11 cellular contexts compared by ENCODE assay signal in genomic region chr2:109214651-109215371, GRCh38.
DNase-seq lines count a peak whose midpoint lies in the region; ATAC-seq and TF ChIP-seq lines count a peak whose summit lies in the region.
"Had no signal": no experiment of that assay in that cellular context is flagged by ENCODE, and none has a peak within 500 bp of the region (broad histone marks: within the 10 kb centered on the region; RNA-seq: fewer than 3 reads in every experiment).

No MANE protein-coding gene starts in this region.

- WGBS in IMR-90 (ENCODE audit: extremely low coverage in 2 of 2, insufficient read length in 1 of 2), 2 experiments, result 100% methylated on average over 2 of the region's 11 CpGs; no CpG with 5 or more reads in 1 of the 2 experiments

- H4K5ac ChIP-seq in IMR-90 (ENCODE audit: low read depth, low read length), result peak overlapping the region; percentile 14; the same call in 1 of the 2 replicates

- peak overlapping the region; percentile 30 for H3K4me3 Mint-ChIP-seq in activated CD4-positive, alpha-beta T cell treated with anti-CD3 and anti-CD28 coated beads, Interleukin-2, amount 10 ng/mL, durations not matched to agents 7 days and 5 days
- H3K4me3 Mint-ChIP-seq in activated T-helper 17 cell treated with anti-CD3 and anti-CD28 coated beads, Interleukin-2, amount 50 U/mL, for 72 hours, result peak overlapping the region; percentile 65

- no peak overlapping the region for H2BK5ac ChIP-seq in IMR-90 (ENCODE audit: low read depth, low read length, poor library complexity, severe bottlenecking)

- peaks cover 60% of the 10 kb centered on the region for H3K9me1 ChIP-seq in IMR-90 (ENCODE audit: insufficient read depth, low read length)

- no peak for TF ChIP-seq POLR2A in IMR-90 (IDR thresholded peaks at IDR 0.05; ENCODE audit: low read depth, low read length)

- no peak overlapping the region for H3K4me3 ChIP-seq in IMR-90 (ENCODE audit: insufficient read depth, low read depth, low read length)
- H3K4me3 ChIP-seq: lower lobe of right lung, tibial nerve had no signal

- H3K4ac ChIP-seq in IMR-90 (ENCODE audit: low read depth, low read length), result peak overlapping the region; percentile 79

- H4K91ac ChIP-seq in IMR-90 (ENCODE audit: insufficient read depth, low read depth, low read length), result peak overlapping the region; percentile 63

- no peak for DNase-seq in activated CD4-positive, alpha-beta T cell treated with anti-CD3 and anti-CD28 coated beads, Interleukin-2, amount 10 ng/mL, durations not matched to agents 7 days and 5 days
- no peak for DNase-seq in activated CD4-positive, alpha-beta T cell treated with anti-CD3 and anti-CD28 coated beads, Interleukin-2, amount 50 U/mL, for 1 hour
- DNase-seq in IMR-90, result no peak
- peak; percentile 68 for DNase-seq in posterior vena cava (ENCODE audit: low spot score)
- no peak for DNase-seq in Ammon's horn (ENCODE audit: low spot score)
- no peak for DNase-seq in ACHN
- no peak for DNase-seq in DMS 273 (lab: John Stamatoyannopoulos, UW; ENCODE audit: unreplicated experiment)
- DNase-seq: lower lobe of right lung, NCI-H187 had no signal

- H3K14ac ChIP-seq in IMR-90 (replicated peaks; ENCODE audit: low read depth, low read length), result peak overlapping the region; percentile 15

- no peaks in the 10 kb centered on the region for H3K27me3 ChIP-seq in IMR-90 (ENCODE audit: control insufficient read depth, insufficient read depth, low read length)
- H3K27me3 ChIP-seq: tibial nerve had no signal

- H2BK15ac ChIP-seq in IMR-90 (ENCODE audit: low read depth, low read length), result peak overlapping the region; percentile 37; the same call in 2 of the 3 replicates

- dilution Hi-C loops in IMR-90 (cut with HindIII; ENCODE audit: low sequenced_read_pairs, unreplicated experiment), result no loop called here

- TF ChIP-seq RAD21 in IMR-90 (IDR thresholded peaks at IDR 0.05; ENCODE audit: low read length), result no peak

- H3K9ac ChIP-seq in IMR-90 (ENCODE audit: low read depth, low read length), result no peak overlapping the region

- H3K4me2 ChIP-seq in IMR-90 (ENCODE audit: low read depth, low read length), result no peak overlapping the region

- in situ Hi-C loops in IMR-90 (cut with MboI; ENCODE audit: low sequenced_read_pairs), result loop anchor here (10.0 kb wide), 1 partner anchor 80 kb away; no protein-coding TSS in a partner anchor
- in situ Hi-C loops in ACHN (cut with HindIII; ENCODE audit: low pct_ligation_motif_present, low pct_unique_long_range_greater_than_20kb, low sequenced_read_pairs), result no loop called here

- H2AFZ ChIP-seq in IMR-90 (replicated peaks; ENCODE audit: low read length, poor library complexity), result no peak overlapping the region

- CTCF ChIA-PET in activated CD4-positive, alpha-beta T cell treated with anti-CD3 and anti-CD28 coated beads, Interleukin-2, amount 10 ng/mL, durations not matched to agents 7 days and 5 days (lab: Charles Lee), result interaction anchor here (0.6 to 1.3 kb wide), 3 partner anchors 42 to 112 kb away, joined by 3 read pairs; no protein-coding TSS in a partner anchor
- CTCF ChIA-PET in IMR-90 (lab: Yijun Ruan, JAX), result interaction anchor here (1.5 kb wide), 1 partner anchor 10 kb away, joined by 3 read pairs; no protein-coding TSS in a partner anchor

- peaks cover 2% of the 10 kb centered on the region for H3K36me3 Mint-ChIP-seq in activated CD4-positive, alpha-beta T cell treated with anti-CD3 and anti-CD28 coated beads, Interleukin-2, amount 10 ng/mL, durations not matched to agents 7 days and 5 days (ENCODE audit: low read depth)
- H3K36me3 Mint-ChIP-seq in activated T-helper 17 cell treated with anti-CD3 and anti-CD28 coated beads, Interleukin-2, amount 50 U/mL, for 72 hours (ENCODE audit: low read depth), result peaks cover 7% of the 10 kb centered on the region

- H3K4me1 Mint-ChIP-seq in activated CD4-positive, alpha-beta T cell treated with anti-CD3 and anti-CD28 coated beads, Interleukin-2, amount 10 ng/mL, durations not matched to agents 7 days and 5 days, result peaks cover 61% of the 10 kb centered on the region
- H3K4me1 Mint-ChIP-seq in activated T-helper 17 cell treated with anti-CD3 and anti-CD28 coated beads, Interleukin-2, amount 50 U/mL, for 72 hours, result peaks cover 40% of the 10 kb centered on the region

- POLR2A ChIA-PET in activated CD4-positive, alpha-beta T cell treated with anti-CD3 and anti-CD28 coated beads, Interleukin-2, amount 10 ng/mL, durations not matched to agents 7 days and 5 days (lab: Charles Lee), result no interaction called here
- POLR2A ChIA-PET in IMR-90 (lab: Charles Lee; ENCODE audit: unreplicated experiment), result no interaction called here

- H4K8ac ChIP-seq in IMR-90 (ENCODE audit: low read depth in 2 of 2, low read length in 2 of 2), result peak overlapping the region in 1 of 2 experiments; percentile 37; a peak in 1 of 4 replicates

- H2AK5ac ChIP-seq in IMR-90 (ENCODE audit: low read depth, low read length), result peak overlapping the region; percentile 87

- no peaks in the 10 kb centered on the region for H3K9me3 Mint-ChIP-seq in activated CD4-positive, alpha-beta T cell treated with anti-CD3 and anti-CD28 coated beads, Interleukin-2, amount 10 ng/mL, durations not matched to agents 7 days and 5 days
- H3K9me3 Mint-ChIP-seq in activated T-helper 17 cell treated with anti-CD3 and anti-CD28 coated beads, Interleukin-2, amount 50 U/mL, for 72 hours, result no peaks in the 10 kb centered on the region

- no peak overlapping the region for H3K56ac ChIP-seq in IMR-90 (ENCODE audit: extremely low read depth, insufficient read depth, low read length)

- peak overlapping the region; percentile 57; the same call in 1 of the 2 replicates for H2BK20ac ChIP-seq in IMR-90 (ENCODE audit: low read depth, low read length)

- no TSS peak for BruUV-seq in IMR-90 (replicated peaks; lab: Mats Ljungman, UMichigan)

- peaks cover 35% of the 10 kb centered on the region for H3K4me1 ChIP-seq in IMR-90 (ENCODE audit: control insufficient read depth, insufficient read depth, low read length)

- peaks cover 80% of the 10 kb centered on the region for H3K27me3 Mint-ChIP-seq in activated CD4-positive, alpha-beta T cell treated with anti-CD3 and anti-CD28 coated beads, Interleukin-2, amount 10 ng/mL, durations not matched to agents 7 days and 5 days
- peaks cover 64% of the 10 kb centered on the region for H3K27me3 Mint-ChIP-seq in activated T-helper 17 cell treated with anti-CD3 and anti-CD28 coated beads, Interleukin-2, amount 50 U/mL, for 72 hours

- peak overlapping the region; percentile 32 for H2AK9ac ChIP-seq in IMR-90 (replicated peaks; ENCODE audit: low read depth, low read length, poor library complexity)

- intact Hi-C loops in IMR-90 (cut with micrococcal nuclease), result loop anchor here (5.0 kb wide), 1 partner anchor 43 kb away; no protein-coding TSS in a partner anchor
- intact Hi-C loops in posterior vena cava (cut with DNase I), result no loop called here

- H3K9me3 ChIP-seq in IMR-90 (ENCODE audit: control insufficient read depth, insufficient read depth, low read length), result no peaks in the 10 kb centered on the region; the same call in 1 of the 2 replicates
- H3K9me3 ChIP-seq: lower lobe of right lung, tibial nerve had no signal

- no peak for ATAC-seq in IMR-90 (ENCODE audit: low read depth)
- peak; percentile 31 for ATAC-seq in activated T-helper 17 cell treated with anti-CD3 and anti-CD28 coated beads, Interleukin-2, amount 50 U/mL, for 72 hours (replicated peaks)

- peaks cover 62 to 87% of the 10 kb centered on the region in 2 experiments for H3K79me1 ChIP-seq in IMR-90 (ENCODE audit: low read depth in 1 of 2, low read length in 2 of 2)

- no peak overlapping the region for H3K27ac ChIP-seq in IMR-90 (ENCODE audit: insufficient read depth, low read length)
- H3K27ac ChIP-seq: lower lobe of right lung, tibial nerve had no signal

- peak overlapping the region; percentile 80; the same call in 1 of the 2 replicates for H2BK120ac ChIP-seq in IMR-90 (ENCODE audit: low read depth, low read length)

- H3K27ac Mint-ChIP-seq in activated CD4-positive, alpha-beta T cell treated with anti-CD3 and anti-CD28 coated beads, Interleukin-2, amount 10 ng/mL, durations not matched to agents 7 days and 5 days, result no peak overlapping the region
- H3K27ac Mint-ChIP-seq in activated T-helper 17 cell treated with anti-CD3 and anti-CD28 coated beads, Interleukin-2, amount 50 U/mL, for 72 hours, result peak overlapping the region; percentile 53

- H3K36me3 ChIP-seq in IMR-90 (ENCODE audit: control insufficient read depth, insufficient read depth, low read length), result no peaks in the 10 kb centered on the region
- H3K36me3 ChIP-seq: lower lobe of right lung, tibial nerve had no signal

- H4K20me1 ChIP-seq in IMR-90 (ENCODE audit: insufficient read depth, low read length), result peaks cover 66% of the 10 kb centered on the region

- H3K18ac ChIP-seq in IMR-90 (ENCODE audit: low read depth, low read length), result 0 out of 2 replicates have a peak overlapping the region, but pooled peaks have one; percentile 22

- no peak for TF ChIP-seq CTCF in IMR-90 (conservative IDR thresholded peaks at IDR 0.05; ENCODE audit: low read depth, low read length)

- peak overlapping the region; percentile 35; the same call in 1 of the 2 replicates for H3K23ac ChIP-seq in IMR-90 (ENCODE audit: low read depth, low read length)

TF ChIP-seq in IMR-90, 13 proteins besides CTCF, POLR2A, EP300 and RAD21 (continues in another document):
- TF ChIP-seq MAFK (IDR thresholded peaks at IDR 0.05; ENCODE audit: low read depth, low read length) (no peak), BHLHE40 (IDR thresholded peaks at IDR 0.05; ENCODE audit: low read depth, low read length) (no peak), MXI1 (IDR thresholded peaks at IDR 0.05; ENCODE audit: borderline replicate concordance, low read depth, low read length) (no peak), ELK1 (IDR thresholded peaks at IDR 0.05; ENCODE audit: borderline replicate concordance, low read depth, low read length) (no peak), USF2 (IDR thresholded peaks at IDR 0.05; ENCODE audit: low read depth, low read length) (no peak), SMC3 (IDR thresholded peaks at IDR 0.05; ENCODE audit: low read depth, low read length) (no peak), CEBPB (IDR thresholded peaks at IDR 0.05; ENCODE audit: low read depth, low read length) (no peak)
